Comparison of ENCODE assay signal across 27 cellular contexts in the genomic region with DNA sequence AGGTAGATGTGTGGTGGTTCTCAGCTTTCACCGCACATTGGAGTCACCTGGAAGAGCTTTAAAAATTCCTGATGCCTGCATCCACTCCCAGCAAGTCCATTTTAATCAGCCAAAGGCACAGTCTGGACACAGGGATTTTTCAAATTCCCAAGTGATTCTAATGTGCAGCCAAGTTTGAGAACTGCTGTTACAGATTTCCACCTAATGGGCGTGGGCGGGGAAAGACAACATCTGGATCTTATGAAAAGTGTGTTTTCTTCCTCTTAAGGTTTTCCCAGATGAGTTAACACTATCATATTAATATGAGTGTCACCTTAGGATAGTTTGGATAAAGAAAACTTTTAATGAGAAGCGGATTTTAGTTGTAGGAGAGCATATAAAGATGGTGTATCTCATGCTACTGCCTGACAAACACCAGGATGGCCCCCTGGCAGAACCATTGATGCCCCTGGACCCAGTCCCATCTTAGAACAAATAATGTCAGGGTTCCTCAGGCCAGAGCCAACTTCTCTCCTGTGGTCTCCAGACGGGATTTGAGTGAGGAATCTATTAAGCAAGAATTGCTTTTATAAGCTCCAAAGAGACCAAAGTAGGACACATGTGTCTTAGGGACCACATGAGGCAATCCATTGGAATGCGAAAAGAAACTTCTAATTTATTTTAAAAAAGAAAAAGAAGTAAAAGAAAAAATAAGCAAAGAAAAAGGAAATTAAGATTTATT. TPM values are rescaled to one million over a fixed set of nuclear protein-coding genes. Genes with fewer than 3 reads are reported as not detected.
A peak's percentile ranks its signal among the peaks of the same experiment; 100 is the strongest.
DNase-seq lines count a peak whose midpoint lies in the region; ATAC-seq and TF ChIP-seq lines count a peak whose summit lies in the region.
"Had no signal": no experiment of that assay in that cellular context is flagged by ENCODE, and none has a peak within 500 bp of the region (broad histone marks: within the 10 kb centered on the region; RNA-seq: fewer than 3 reads in every experiment).

No MANE protein-coding gene starts in this region.

- TF ChIP-seq CTCF in GM12865 (IDR thresholded peaks at IDR 0.05; ENCODE audit: insufficient read depth, low read depth, low read length, missing control alignments) = no peak
- no peak for TF ChIP-seq CTCF in smooth muscle cell (IDR thresholded peaks at IDR 0.05; ENCODE audit: borderline replicate concordance, insufficient read depth, poor library complexity, severe bottlenecking)

- H3K9me3 ChIP-seq in smooth muscle cell (replicated peaks; ENCODE audit: low read depth) = no peaks in the 10 kb centered on the region
- H3K9me3 ChIP-seq in CD4-positive, alpha-beta memory T cell (ENCODE audit: control insufficient read depth in 1 of 2, low read length in 2 of 2) = no peaks in the 10 kb centered on the region
- H3K9me3 ChIP-seq: ascending aorta, stomach, upper lobe of right lung had no signal

- no peaks in the 10 kb centered on the region for H3K36me3 ChIP-seq in smooth muscle cell (ENCODE audit: low read depth)
- H3K36me3 ChIP-seq in CD4-positive, alpha-beta memory T cell (ENCODE audit: insufficient read depth, low read length) = no peaks in the 10 kb centered on the region
- H3K36me3 ChIP-seq: ascending aorta, stomach, upper lobe of right lung had no signal

- H3F3A ChIP-seq in smooth muscle cell (ENCODE audit: low read depth) = no peaks in the 10 kb centered on the region

- intact Hi-C loops in left cardiac atrium (cut with DNase I) = no loop called here
- intact Hi-C loops in CD4-positive, alpha-beta memory T cell (cut with micrococcal nuclease) = no loop called here
- intact Hi-C loops in activated CD4-positive, alpha-beta T cell treated with anti-CD3 and anti-CD28 coated beads for 36 hours (cut with DNase I, micrococcal nuclease) = no loop called here

- H4K20me1 ChIP-seq in smooth muscle cell (ENCODE audit: low read depth) = no peaks in the 10 kb centered on the region

- H3K4me3 ChIP-seq in GM12865 (ENCODE audit: low read depth, low read length) (no peak overlapping the region), smooth muscle cell (no peak overlapping the region)
- no peak overlapping the region for H3K4me3 ChIP-seq in CD4-positive, alpha-beta memory T cell (ENCODE audit: low read length in 2 of 2)
- H3K4me3 ChIP-seq: ascending aorta, dorsolateral prefrontal cortex, stomach, upper lobe of right lung had no signal

- no peak overlapping the region for H3K27ac Mint-ChIP-seq in CD4-positive, alpha-beta memory T cell
- H3K27ac Mint-ChIP-seq in activated CD4-positive, alpha-beta T cell treated with anti-CD3 and anti-CD28 coated beads for 36 hours = no peak overlapping the region
- H3K27ac Mint-ChIP-seq: activated naive CD4-positive, alpha-beta T cell treated with anti-CD3 and anti-CD28 coated beads, Interleukin-2, amount 50 U/mL, for 72 hours; HFFc6 had no signal

- no peaks in the 10 kb centered on the region for H3K4me1 Mint-ChIP-seq in CD4-positive, alpha-beta memory T cell
- no peaks in the 10 kb centered on the region for H3K4me1 Mint-ChIP-seq in activated CD4-positive, alpha-beta T cell treated with anti-CD3 and anti-CD28 coated beads for 36 hours

- POLR2A ChIA-PET in CD4-positive, alpha-beta memory T cell (lab: Charles Lee; ENCODE audit: partially characterized antibody) = no interaction called here
- POLR2A ChIA-PET in activated CD4-positive, alpha-beta T cell treated with anti-CD3 and anti-CD28 coated beads for 36 hours (lab: Charles Lee) = no interaction called here

- no peaks in the 10 kb centered on the region for H3K4me1 ChIP-seq in smooth muscle cell (ENCODE audit: low read depth)
- no peaks in the 10 kb centered on the region for H3K4me1 ChIP-seq in CD4-positive, alpha-beta memory T cell (ENCODE audit: insufficient read depth, low read length)
- H3K4me1 ChIP-seq: ascending aorta, upper lobe of right lung had no signal

- H3K27me3 Mint-ChIP-seq in CD4-positive, alpha-beta memory T cell = peaks cover 1 to 4% of the 10 kb centered on the region in 2 donors
- no peaks in the 10 kb centered on the region for H3K27me3 Mint-ChIP-seq in activated CD4-positive, alpha-beta T cell treated with anti-CD3 and anti-CD28 coated beads for 36 hours

- CTCF ChIA-PET in CD4-positive, alpha-beta memory T cell (lab: Charles Lee; ENCODE audit: partially characterized antibody) = no interaction called here
- CTCF ChIA-PET in activated CD4-positive, alpha-beta T cell treated with anti-CD3 and anti-CD28 coated beads for 36 hours (lab: Charles Lee) = interaction anchor here (1.2 kb wide), 1 partner anchor 99 kb away, joined by 3 read pairs; no protein-coding TSS in a partner anchor

- no peak overlapping the region for H2AFZ ChIP-seq in smooth muscle cell (ENCODE audit: low read depth)

- H3K4me3 Mint-ChIP-seq in CD4-positive, alpha-beta memory T cell = no peak overlapping the region
- H3K4me3 Mint-ChIP-seq in activated CD4-positive, alpha-beta T cell treated with anti-CD3 and anti-CD28 coated beads for 36 hours = no peak overlapping the region
- H3K4me3 Mint-ChIP-seq: HFFc6 had no signal

- WGBS in smooth muscle cell (ENCODE audit: low lambda C conversion rate) = 79% methylated on average over 6 of the region's 6 CpGs

- ATAC-seq in left cardiac atrium = peak; percentile 24 to 38
- ATAC-seq in activated CD4-positive, alpha-beta T cell treated with anti-CD3 and anti-CD28 coated beads for 36 hours = no peak
- ATAC-seq: activated naive CD4-positive, alpha-beta T cell treated with anti-CD3 and anti-CD28 coated beads, Interleukin-2, amount 50 U/mL, for 72 hours; HepG2; PC-3; upper lobe of right lung had no signal

- H3K9me3 Mint-ChIP-seq in CD4-positive, alpha-beta memory T cell = peaks cover 0 to 2% (median 0%) of the 10 kb centered on the region in 8 donors
- no peaks in the 10 kb centered on the region for H3K9me3 Mint-ChIP-seq in activated CD4-positive, alpha-beta T cell treated with anti-CD3 and anti-CD28 coated beads for 36 hours (ENCODE audit: low read depth)
- H3K9me3 Mint-ChIP-seq: activated naive CD4-positive, alpha-beta T cell treated with anti-CD3 and anti-CD28 coated beads, Interleukin-2, amount 50 U/mL, for 72 hours; HFFc6 had no signal

- no peaks in the 10 kb centered on the region for H3K36me3 Mint-ChIP-seq in CD4-positive, alpha-beta memory T cell
- no peaks in the 10 kb centered on the region for H3K36me3 Mint-ChIP-seq in activated CD4-positive, alpha-beta T cell treated with anti-CD3 and anti-CD28 coated beads for 36 hours (ENCODE audit: low read depth)
- H3K36me3 Mint-ChIP-seq: activated naive CD4-positive, alpha-beta T cell treated with anti-CD3 and anti-CD28 coated beads, Interleukin-2, amount 50 U/mL, for 72 hours had no signal

- H3K27me3 ChIP-seq in smooth muscle cell (ENCODE audit: low read depth) = no peaks in the 10 kb centered on the region
- H3K27me3 ChIP-seq in CD4-positive, alpha-beta memory T cell (ENCODE audit: insufficient read depth, low read length) = no peaks in the 10 kb centered on the region
- H3K27me3 ChIP-seq: ascending aorta, dorsolateral prefrontal cortex, stomach, upper lobe of right lung had no signal

- H3K4me2 ChIP-seq in smooth muscle cell = peak overlapping the region; percentile 0

- no peak overlapping the region for H3K9ac ChIP-seq in smooth muscle cell (ENCODE audit: low read depth)

- H3K79me2 ChIP-seq in smooth muscle cell (ENCODE audit: low read depth) = no peaks in the 10 kb centered on the region

- peak overlapping the region; percentile 52 for H3K27ac ChIP-seq in smooth muscle cell (ENCODE audit: low read depth)
- no peak overlapping the region for H3K27ac ChIP-seq in CD4-positive, alpha-beta memory T cell (ENCODE audit: low read depth, low read length)
- H3K27ac ChIP-seq: ascending aorta, dorsolateral prefrontal cortex, epithelial cell of prostate, HL-60, stomach, upper lobe of right lung had no signal

- DNase-seq in GM12865 (ENCODE audit: low read depth) (peak; percentile 32), RPMI7951 (ENCODE audit: low read depth) (peak; percentile 42), left cardiac atrium (no peak), smooth muscle cell (lab: John Stamatoyannopoulos, UW; ENCODE audit: unreplicated experiment) (no peak), midbrain (lab: John Stamatoyannopoulos, UW) (no peak), ecto neural progenitor cell (ENCODE audit: low spot score) (no peak)
- DNase-seq in CD4-positive, alpha-beta memory T cell = no peak
- no peak for DNase-seq in activated CD4-positive, alpha-beta T cell treated with anti-CD3 and anti-CD28 coated beads for 36 hours
- DNase-seq: activated CD4-positive, CD25-positive, alpha-beta regulatory T cell treated with anti-CD3 and anti-CD28 coated beads, Interleukin-2, amount 50 U/mL, for 72 hours; activated CD8-positive, alpha-beta memory T cell treated with anti-CD3 and anti-CD28 coated beads for 24 hours; activated T-cell treated with anti-CD3 and anti-CD28 coated beads, Interleukin-2, amount 50 U/mL, for 48 hours; dorsolateral prefrontal cortex; kidney; NCI-H1105; NCI-H2029; stomach; upper lobe of right lung had no signal

RNA-seq across cellular contexts. Expression of gene POU2AF1, which starts 31.9 kb away (rescaled TPM):
- not detected in 2 replicates for total RNA-seq in RPMI7951 (2014; rRNA removed; shearing (Covaris generic))
- total RNA-seq in left cardiac atrium = under 1 TPM; 0.10 to 0.21 TPM
- 0.13 TPM in 1 of 2 replicates, not detected in the other for total RNA-seq in smooth muscle cell
- not detected in 2 replicates for polyA plus RNA-seq in smooth muscle cell
- under 1 TPM; 0.47 to 0.64 TPM for total RNA-seq in CD4-positive, alpha-beta memory T cell
- polyA plus RNA-seq in CD4-positive, alpha-beta memory T cell = 1 to 10 TPM in 1 of 2 donors, under 1 TPM in 1; 0.37 to 2.0 TPM
- 10 to 100 TPM in 1 of 2 experiments, 1 to 10 TPM in 1; 9.6 to 10.0 TPM for total RNA-seq in activated CD4-positive, alpha-beta T cell treated with anti-CD3 and anti-CD28 coated beads for 36 hours
- total RNA-seq: frontal cortex, HFFc6, myocyte, PC-3, renal cortical epithelial cell had no signal

RNA-seq across cellular contexts. Expression of gene POU2AF3, which starts 48.8 kb away (rescaled TPM):
- 0.24 TPM in 1 of 2 replicates, not detected in the other for total RNA-seq in RPMI7951 (2014; rRNA removed; shearing (Covaris generic))
- total RNA-seq in left cardiac atrium (under 1 TPM; 0.18 to 0.44 TPM), smooth muscle cell (not detected in 2 replicates)
- 0.43 TPM in 1 of 2 replicates, not detected in the other for polyA plus RNA-seq in smooth muscle cell
- not detected for total RNA-seq in CD4-positive, alpha-beta memory T cell
- not detected for polyA plus RNA-seq in CD4-positive, alpha-beta memory T cell
- not detected for total RNA-seq in activated CD4-positive, alpha-beta T cell treated with anti-CD3 and anti-CD28 coated beads for 36 hours
- total RNA-seq: activated naive CD4-positive, alpha-beta T cell treated with anti-CD3 and anti-CD28 coated beads, Interleukin-2, amount 50 U/mL, for 72 hours; ascending aorta; HFFc6; myocyte; PC-3; renal cortical epithelial cell had no signal

Comparison
In these comparisons a context has a peak if more than half of its experiments do, and no peak if none do; other contexts are left out.
1. DNase-seq: peak in GM12865 (single experiment) and RPMI7951 (single experiment); none in left cardiac atrium (single experiment), smooth muscle cell (single experiment), midbrain (single experiment), ecto neural progenitor cell (single experiment), CD4-positive, alpha-beta memory T cell (0 of 5) and activated CD4-positive, alpha-beta T cell treated with anti-CD3 and anti-CD28 coated beads for 36 hours (single experiment).